Comparison of ENCODE assay signal across 17 cellular contexts in the genomic region with DNA sequence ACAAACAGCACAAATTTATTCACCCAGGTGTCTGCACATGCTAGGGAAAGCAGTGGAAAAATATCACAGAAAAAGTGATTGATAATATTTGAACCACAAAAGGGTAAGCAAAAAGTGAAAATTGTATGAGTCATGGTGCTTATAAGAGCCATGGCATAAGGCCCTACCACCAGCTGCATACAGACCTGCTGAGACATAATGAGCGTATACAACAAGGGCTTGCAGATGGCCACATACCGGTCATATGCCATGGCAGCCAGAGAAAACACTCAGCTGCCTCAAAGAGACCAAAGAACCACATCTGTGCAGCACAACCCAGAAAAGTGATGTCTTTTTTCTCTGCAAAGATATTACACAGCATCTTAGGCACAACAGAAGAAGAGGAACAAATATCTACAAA.
DNase-seq lines count a peak whose midpoint lies in the region; ATAC-seq, FAIRE-seq and TF ChIP-seq lines count a peak whose summit lies in the region.
"Had no signal": no experiment of that assay in that cellular context is flagged by ENCODE, and none has a peak within 500 bp of the region (broad histone marks: within the 10 kb centered on the region; RNA-seq: fewer than 3 reads in every experiment).

No MANE protein-coding gene starts in this region.

- CTCF ChIA-PET in mammary epithelial cell (lab: Charles Lee; ENCODE audit: low non-redundant PET) (no interaction called here), MCF 10A (lab: Yijun Ruan, JAX) (interaction anchor here (0.7 to 1.4 kb wide), 2 partner anchors 309 to 430 kb away, joined by 3 to 5 read pairs; no protein-coding TSS in a partner anchor)

- 94% methylated on average over 2 of the region's 2 CpGs for WGBS in mammary epithelial cell (ENCODE audit: low coverage, missing lambda C conversion rate)

- in situ Hi-C loops in mammary epithelial cell (cut with MboI; ENCODE audit: low sequenced_read_pairs in 2 of 2) = no loop called here

- BruUV-seq in mammary epithelial cell (replicated peaks; lab: Mats Ljungman, UMichigan) = no TSS peak
- BruUV-seq in MCF 10A (replicated peaks; lab: Mats Ljungman, UMichigan) = no TSS peak

- H3K79me2 ChIP-seq in mammary epithelial cell (ENCODE audit: insufficient read depth, low read length) = no peaks in the 10 kb centered on the region

- dilution Hi-C loops in mammary epithelial cell (cut with HindIII; ENCODE audit: low sequenced_read_pairs) = no loop called here

- H3K27ac Mint-ChIP-seq in MCF 10A (ENCODE audit: low read depth, unreplicated experiment) (no peak overlapping the region), glutamatergic neuron (ENCODE audit: unreplicated experiment) (peak overlapping the region; percentile 62)
- H3K27ac Mint-ChIP-seq in naive thymus-derived CD8-positive, alpha-beta T cell = no peak overlapping the region
- H3K27ac Mint-ChIP-seq: B cell; CD8-positive, alpha-beta T cell; H9 had no signal

- H3K4me3 ChIP-seq in mammary epithelial cell (replicated peaks in 1 of 3; ENCODE audit: insufficient read depth in 1 of 3, low read depth in 2 of 3, low read length in 3 of 3) (no peak overlapping the region), bronchial epithelial cell (ENCODE audit: low read depth, low read length) (no peak overlapping the region)
- H3K4me3 ChIP-seq: BLaER1 treated with 17β-estradiol and CSF1 and Interleukin-3, amounts not matched to agents 10 nM and 100 nM; GM12878 had no signal

- no peaks in the 10 kb centered on the region for H3K4me1 ChIP-seq in mammary epithelial cell (ENCODE audit: insufficient read depth, low read length)
- H3K4me1 ChIP-seq: BLaER1 treated with 17β-estradiol and CSF1 and Interleukin-3, amounts not matched to agents 10 nM and 100 nM had no signal

- H3K4me3 Mint-ChIP-seq in MCF 10A (ENCODE audit: unreplicated experiment) (no peak overlapping the region), glutamatergic neuron (ENCODE audit: unreplicated experiment) (no peak overlapping the region)
- H3K4me3 Mint-ChIP-seq in naive thymus-derived CD8-positive, alpha-beta T cell = no peak overlapping the region
- H3K4me3 Mint-ChIP-seq: B cell; CD8-positive, alpha-beta T cell; H9 had no signal

- no peaks in the 10 kb centered on the region for H3K27me3 ChIP-seq in mammary epithelial cell (ENCODE audit: insufficient read depth, low read length)
- no peaks in the 10 kb centered on the region for H3K27me3 ChIP-seq in bronchial epithelial cell (ENCODE audit: control insufficient read depth, insufficient read depth, low read length)
- H3K27me3 ChIP-seq: BLaER1 treated with 17β-estradiol and CSF1 and Interleukin-3, amounts not matched to agents 10 nM and 100 nM had no signal

- H3K4me1 Mint-ChIP-seq in MCF 10A (ENCODE audit: insufficient read depth, unreplicated experiment) (no peaks in the 10 kb centered on the region), glutamatergic neuron (ENCODE audit: low read depth, unreplicated experiment) (peaks cover 3% of the 10 kb centered on the region)
- H3K4me1 Mint-ChIP-seq in naive thymus-derived CD8-positive, alpha-beta T cell = no peaks in the 10 kb centered on the region
- H3K4me1 Mint-ChIP-seq: B cell had no signal

- H3K36me3 ChIP-seq in mammary epithelial cell (ENCODE audit: insufficient read depth, low read length) (no peaks in the 10 kb centered on the region), bronchial epithelial cell (ENCODE audit: control insufficient read depth, insufficient read depth, low read length) (no peaks in the 10 kb centered on the region)
- H3K36me3 ChIP-seq: BLaER1 treated with 17β-estradiol and CSF1 and Interleukin-3, amounts not matched to agents 10 nM and 100 nM had no signal

- no peaks in the 10 kb centered on the region for H4K20me1 ChIP-seq in mammary epithelial cell (ENCODE audit: insufficient read depth, low read length)
- H4K20me1 ChIP-seq: BLaER1 treated with 17β-estradiol and CSF1 and Interleukin-3, amounts not matched to agents 10 nM and 100 nM had no signal

- no peaks in the 10 kb centered on the region for H3K36me3 Mint-ChIP-seq in MCF 10A (ENCODE audit: insufficient read depth, unreplicated experiment)
- peaks cover under 1% of the 10 kb centered on the region for H3K36me3 Mint-ChIP-seq in glutamatergic neuron (ENCODE audit: unreplicated experiment)
- no peaks in the 10 kb centered on the region for H3K36me3 Mint-ChIP-seq in naive thymus-derived CD8-positive, alpha-beta T cell
- H3K36me3 Mint-ChIP-seq: CD8-positive, alpha-beta T cell had no signal

- H3K27me3 Mint-ChIP-seq in MCF 10A (ENCODE audit: insufficient read depth, unreplicated experiment) = peaks cover 17% of the 10 kb centered on the region
- H3K27me3 Mint-ChIP-seq in glutamatergic neuron (ENCODE audit: unreplicated experiment) = peaks cover 3% of the 10 kb centered on the region
- H3K27me3 Mint-ChIP-seq in naive thymus-derived CD8-positive, alpha-beta T cell = peaks cover 0 to 4% (median 0%) of the 10 kb centered on the region in 5 donors

- POLR2A ChIA-PET in MCF 10A (lab: Yijun Ruan, JAX) = no interaction called here
- POLR2A ChIA-PET in naive thymus-derived CD8-positive, alpha-beta T cell (lab: Charles Lee) = no interaction called here

- TF ChIP-seq CTCF in mammary epithelial cell (conservative IDR thresholded peaks at IDR 0.05 in 1 of 2, IDR thresholded peaks at IDR 0.05 in 1 of 2; ENCODE audit: extremely low read depth in 1 of 2, insufficient read depth in 1 of 2, low read depth in 1 of 2, low read length in 2 of 2) (no peak), MCF 10A (IDR thresholded peaks at IDR 0.05; ENCODE audit: unreplicated experiment) (no peak), bronchial epithelial cell (IDR thresholded peaks at IDR 0.05; ENCODE audit: insufficient read depth, low read length, severe bottlenecking) (no peak), glutamatergic neuron (IDR thresholded peaks at IDR 0.05; ENCODE audit: partially characterized antibody, unreplicated experiment) (no peak)

- FAIRE-seq in bronchial epithelial cell (lab: Jason Lieb, UNC) = no peak
- FAIRE-seq: GM12878, H1 had no signal

- H3K4me2 ChIP-seq in mammary epithelial cell (ENCODE audit: insufficient read depth, low read depth, low read length) = no peak overlapping the region
- H3K4me2 ChIP-seq: BLaER1 treated with 17β-estradiol and CSF1 and Interleukin-3, amounts not matched to agents 10 nM and 100 nM had no signal

- no peak overlapping the region for H3K27ac ChIP-seq in mammary epithelial cell (ENCODE audit: insufficient read depth, low read depth, low read length)
- H3K27ac ChIP-seq: BLaER1 treated with 17β-estradiol and CSF1 and Interleukin-3, amounts not matched to agents 10 nM and 100 nM had no signal

- H3K9ac ChIP-seq in mammary epithelial cell (ENCODE audit: insufficient read depth, low read length) = no peak overlapping the region
- H3K9ac ChIP-seq: BLaER1 treated with 17β-estradiol and CSF1 and Interleukin-3, amounts not matched to agents 10 nM and 100 nM had no signal

- H3K9me3 Mint-ChIP-seq in MCF 10A (ENCODE audit: unreplicated experiment) = no peaks in the 10 kb centered on the region
- peaks cover 6% of the 10 kb centered on the region for H3K9me3 Mint-ChIP-seq in glutamatergic neuron (ENCODE audit: unreplicated experiment)
- H3K9me3 Mint-ChIP-seq in naive thymus-derived CD8-positive, alpha-beta T cell = peaks cover 0 to 5% (median 1%) of the 10 kb centered on the region in 9 donors

- DNase-seq in mammary epithelial cell = peak; percentile 65
- no peak for DNase-seq in MCF 10A (ENCODE audit: unreplicated experiment)
- DNase-seq in bronchial epithelial cell (ENCODE audit: low read depth) = peak; percentile 7
- peak; percentile 15 for DNase-seq in glutamatergic neuron
- DNase-seq in Ammon's horn (ENCODE audit: low spot score) = no peak
- DNase-seq in naive thymus-derived CD8-positive, alpha-beta T cell = no peak
- DNase-seq: 8988T; Calu3; CD8-positive, alpha-beta T cell; DND-41; EL; H9 had no signal

- ATAC-seq in HG03354 (IDR thresholded peaks at IDR 0.05; ENCODE audit: poor library complexity, severe bottlenecking, unreplicated experiment) = no peak
- no peak for ATAC-seq in naive thymus-derived CD8-positive, alpha-beta T cell
- ATAC-seq: CD8-positive, alpha-beta T cell; GM12878 had no signal

- intact Hi-C loops in mammary epithelial cell (cut with micrococcal nuclease) = no loop called here
- intact Hi-C loops in MCF 10A (cut with micrococcal nuclease) = no loop called here

- H3K9me3 ChIP-seq in mammary epithelial cell (replicated peaks; ENCODE audit: insufficient read depth, low read length) = no peaks in the 10 kb centered on the region

- H2AFZ ChIP-seq in mammary epithelial cell (ENCODE audit: low read depth, low read length) = no peak overlapping the region

Comparison
In these comparisons a context has a peak if more than half of its experiments do, and no peak if none do; other contexts are left out.
1. DNase-seq: peak in mammary epithelial cell (single experiment), bronchial epithelial cell (single experiment) and glutamatergic neuron (single experiment); none in MCF 10A (single experiment), Ammon's horn (single experiment) and naive thymus-derived CD8-positive, alpha-beta T cell (0 of 10).